Comparison of ENCODE assay signal across 30 cellular contexts in the genomic region with DNA sequence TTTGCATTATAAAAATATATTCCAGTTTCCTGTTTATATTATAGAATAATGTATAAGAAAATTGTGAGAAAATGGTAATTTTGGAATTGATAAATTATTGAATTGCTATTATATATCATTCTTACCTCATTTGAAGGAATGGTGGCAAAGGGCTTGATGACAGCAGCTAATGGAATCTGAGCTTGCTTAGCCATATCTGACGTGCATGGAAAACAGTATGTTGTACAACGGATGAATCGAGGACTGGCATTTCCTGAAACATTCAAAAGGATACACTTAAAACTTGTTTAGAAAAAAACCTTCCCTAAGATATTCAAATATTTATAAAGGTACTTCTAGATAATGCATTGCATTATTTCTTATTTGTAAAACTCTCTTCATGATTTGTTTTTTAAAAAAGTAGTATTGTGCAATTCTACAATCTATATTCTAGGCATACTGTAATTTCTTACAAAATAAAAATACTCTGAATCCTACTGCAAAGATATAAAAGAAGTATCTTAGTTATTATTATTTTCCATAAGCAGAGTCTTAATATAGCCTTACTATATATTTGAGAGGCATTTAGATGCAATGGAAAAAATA. TPM values are rescaled to one million over a fixed set of nuclear protein-coding genes. Genes with fewer than 3 reads are reported as not detected.
DNase-seq lines count a peak whose midpoint lies in the region; ATAC-seq and TF ChIP-seq lines count a peak whose summit lies in the region.
"Had no signal": no experiment of that assay in that cellular context is flagged by ENCODE, and none has a peak within 500 bp of the region (broad histone marks: within the 10 kb centered on the region; RNA-seq: fewer than 3 reads in every experiment).

No MANE protein-coding gene starts in this region.

- peaks cover 40% of the 10 kb centered on the region for H3K36me3 Mint-ChIP-seq in activated CD4-positive, alpha-beta T cell treated with anti-CD3 and anti-CD28 coated beads, Interleukin-2, amount 10 ng/mL, durations not matched to agents 24 days and 14 days (ENCODE audit: low read depth)
- H3K36me3 Mint-ChIP-seq in activated CD4-positive, alpha-beta memory T cell treated with anti-CD3 and anti-CD28 coated beads, Interleukin-2, amount 10 ng/mL, durations not matched to agents 7 days and 5 days (ENCODE audit: low read depth), result peaks cover 45% of the 10 kb centered on the region

- no peaks in the 10 kb centered on the region for H3K9me3 Mint-ChIP-seq in activated CD4-positive, alpha-beta T cell treated with anti-CD3 and anti-CD28 coated beads, Interleukin-2, amount 10 ng/mL, durations not matched to agents 24 days and 14 days
- H3K9me3 Mint-ChIP-seq in activated CD4-positive, alpha-beta memory T cell treated with anti-CD3 and anti-CD28 coated beads, Interleukin-2, amount 10 ng/mL, durations not matched to agents 7 days and 5 days, result no peaks in the 10 kb centered on the region
- H3K9me3 Mint-ChIP-seq: activated CD4-positive, alpha-beta T cell treated with anti-CD3 and anti-CD28 coated beads, Interleukin-2, amount 10 ng/mL, durations not matched to agents 7 days and 5 days; activated T-cell treated with anti-CD3 and anti-CD28 coated beads, Interleukin-2, amount 50 U/mL, for 4 hours; CD4-positive, alpha-beta T cell; naive B cell had no signal

- peaks cover 70% of the 10 kb centered on the region for H3K36me3 ChIP-seq in brain microvascular endothelial cell (replicated peaks)

- peak overlapping the region; percentile 44 for H3K27ac ChIP-seq in brain microvascular endothelial cell
- H3K27ac ChIP-seq: 22Rv1, body of pancreas, neutrophil, sigmoid colon, transverse colon had no signal

- DNase-seq in activated CD4-positive, alpha-beta T cell treated with anti-CD3 and anti-CD28 coated beads, Interleukin-2, amount 10 ng/mL, durations not matched to agents 24 days and 14 days, result peak; percentile 11
- no peak for DNase-seq in activated CD4-positive, alpha-beta T cell treated with anti-CD3 and anti-CD28 coated beads, Interleukin-2, amount 50 U/mL, for 48 hours
- DNase-seq in brain microvascular endothelial cell (peak; percentile 66), fibroblast of the aortic adventitia (ENCODE audit: low read depth) (peak; percentile 43)
- no peak for DNase-seq in activated CD8-positive, alpha-beta memory T cell treated with anti-CD3 and anti-CD28 coated beads for 24 hours
- DNase-seq in activated CD4-positive, alpha-beta memory T cell treated with anti-CD3 and anti-CD28 coated beads, Interleukin-2, amount 10 ng/mL, durations not matched to agents 7 days and 5 days, result no peak
- DNase-seq: activated CD4-positive, alpha-beta T cell treated with anti-CD3 and anti-CD28 coated beads, Interleukin-2, amount 10 ng/mL, durations not matched to agents 7 days and 5 days; activated CD8-positive, alpha-beta memory T cell treated with anti-CD3 and anti-CD28 coated beads, Interleukin-2, amount 10 ng/mL, durations not matched to agents 7 days and 5 days; activated T-cell treated with anti-CD3 and anti-CD28 coated beads, Interleukin-2, amount 50 U/mL, for 4 hours; body of pancreas; CD4-positive, alpha-beta T cell; DMS79 treated with DMSO at 0.1 percent for 48 hours; KG1; kidney; midbrain; naive B cell; NCI-H1092 treated with DMSO at 0.1 percent for 48 hours; NCI-H187; NCI-H510A treated with DMSO at 0.1 percent for 48 hours; sigmoid colon; SK-N-SH; stimulated activated CD4-positive, alpha-beta T cell treated with anti-CD3 and anti-CD28 coated beads, Interleukin-4, amount 100 ng/mL, for 24 hours; transverse colon had no signal

- in situ Hi-C loops in brain microvascular endothelial cell (cut with HindIII; ENCODE audit: low pct_ligation_motif_present, low sequenced_read_pairs), result no loop called here

- no peaks in the 10 kb centered on the region for H3K27me3 ChIP-seq in brain microvascular endothelial cell (replicated peaks)
- H3K27me3 ChIP-seq: body of pancreas, neutrophil, sigmoid colon, transverse colon had no signal

- no peaks in the 10 kb centered on the region for H3K27me3 Mint-ChIP-seq in activated CD4-positive, alpha-beta T cell treated with anti-CD3 and anti-CD28 coated beads, Interleukin-2, amount 10 ng/mL, durations not matched to agents 24 days and 14 days
- no peaks in the 10 kb centered on the region for H3K27me3 Mint-ChIP-seq in activated CD4-positive, alpha-beta memory T cell treated with anti-CD3 and anti-CD28 coated beads, Interleukin-2, amount 10 ng/mL, durations not matched to agents 7 days and 5 days
- H3K27me3 Mint-ChIP-seq: activated CD4-positive, alpha-beta T cell treated with anti-CD3 and anti-CD28 coated beads, Interleukin-2, amount 10 ng/mL, durations not matched to agents 7 days and 5 days; activated CD8-positive, alpha-beta memory T cell treated with anti-CD3 and anti-CD28 coated beads, Interleukin-2, amount 10 ng/mL, durations not matched to agents 7 days and 5 days; CD4-positive, alpha-beta T cell; naive B cell; progenitor cell of endocrine pancreas had no signal

- H3K27ac Mint-ChIP-seq in activated CD4-positive, alpha-beta T cell treated with anti-CD3 and anti-CD28 coated beads, Interleukin-2, amount 10 ng/mL, durations not matched to agents 24 days and 14 days, result no peak overlapping the region
- no peak overlapping the region for H3K27ac Mint-ChIP-seq in activated CD4-positive, alpha-beta memory T cell treated with anti-CD3 and anti-CD28 coated beads, Interleukin-2, amount 10 ng/mL, durations not matched to agents 7 days and 5 days
- H3K27ac Mint-ChIP-seq: activated CD4-positive, alpha-beta T cell treated with anti-CD3 and anti-CD28 coated beads, Interleukin-2, amount 10 ng/mL, durations not matched to agents 7 days and 5 days; activated CD8-positive, alpha-beta memory T cell treated with anti-CD3 and anti-CD28 coated beads, Interleukin-2, amount 10 ng/mL, durations not matched to agents 7 days and 5 days; CD4-positive, alpha-beta T cell; progenitor cell of endocrine pancreas; WTC11 had no signal

- H3K4me1 Mint-ChIP-seq in activated CD4-positive, alpha-beta T cell treated with anti-CD3 and anti-CD28 coated beads, Interleukin-2, amount 10 ng/mL, durations not matched to agents 24 days and 14 days, result no peaks in the 10 kb centered on the region
- no peaks in the 10 kb centered on the region for H3K4me1 Mint-ChIP-seq in activated CD4-positive, alpha-beta memory T cell treated with anti-CD3 and anti-CD28 coated beads, Interleukin-2, amount 10 ng/mL, durations not matched to agents 7 days and 5 days
- H3K4me1 Mint-ChIP-seq: activated CD4-positive, alpha-beta T cell treated with anti-CD3 and anti-CD28 coated beads, Interleukin-2, amount 10 ng/mL, durations not matched to agents 7 days and 5 days; activated CD8-positive, alpha-beta memory T cell treated with anti-CD3 and anti-CD28 coated beads, Interleukin-2, amount 10 ng/mL, durations not matched to agents 7 days and 5 days; naive B cell had no signal

- CTCF ChIA-PET in activated CD4-positive, alpha-beta memory T cell treated with anti-CD3 and anti-CD28 coated beads, Interleukin-2, amount 10 ng/mL, durations not matched to agents 7 days and 5 days (lab: Charles Lee), result no interaction called here

- intact Hi-C loops in activated CD4-positive, alpha-beta T cell treated with anti-CD3 and anti-CD28 coated beads, Interleukin-2, amount 10 ng/mL, durations not matched to agents 24 days and 14 days (cut with micrococcal nuclease), result no loop called here

- TF ChIP-seq CTCF in brain microvascular endothelial cell (IDR thresholded peaks at IDR 0.05; ENCODE audit: low read depth, low read length, missing control alignments) (no peak), fibroblast of the aortic adventitia (IDR thresholded peaks at IDR 0.05; ENCODE audit: insufficient read depth, low read length) (no peak)

- ATAC-seq in GM21576 (IDR thresholded peaks at IDR 0.05; ENCODE audit: unreplicated experiment) (no peak), HG03025 (IDR thresholded peaks at IDR 0.05; ENCODE audit: low FRiP score, unreplicated experiment) (no peak)
- ATAC-seq: activated CD8-positive, alpha-beta memory T cell treated with anti-CD3 and anti-CD28 coated beads, Interleukin-2, amount 10 ng/mL, durations not matched to agents 7 days and 5 days; activated T-cell treated with anti-CD3 and anti-CD28 coated beads, Interleukin-2, amount 50 U/mL, for 4 hours; body of pancreas; Right ventricle myocardium inferior had no signal

- no peak overlapping the region for H3K4me3 ChIP-seq in brain microvascular endothelial cell (ENCODE audit: low read depth, low read length)
- no peak overlapping the region for H3K4me3 ChIP-seq in fibroblast of the aortic adventitia (ENCODE audit: low read depth, low read length)
- H3K4me3 ChIP-seq: body of pancreas, sigmoid colon, transverse colon had no signal

- POLR2A ChIA-PET in activated CD4-positive, alpha-beta memory T cell treated with anti-CD3 and anti-CD28 coated beads, Interleukin-2, amount 10 ng/mL, durations not matched to agents 7 days and 5 days (lab: Charles Lee), result no interaction called here

- no peak overlapping the region for H3K4me3 Mint-ChIP-seq in activated CD4-positive, alpha-beta T cell treated with anti-CD3 and anti-CD28 coated beads, Interleukin-2, amount 10 ng/mL, durations not matched to agents 24 days and 14 days
- H3K4me3 Mint-ChIP-seq in activated CD4-positive, alpha-beta memory T cell treated with anti-CD3 and anti-CD28 coated beads, Interleukin-2, amount 10 ng/mL, durations not matched to agents 7 days and 5 days, result no peak overlapping the region
- H3K4me3 Mint-ChIP-seq: activated CD4-positive, alpha-beta T cell treated with anti-CD3 and anti-CD28 coated beads, Interleukin-2, amount 10 ng/mL, durations not matched to agents 7 days and 5 days; activated CD8-positive, alpha-beta memory T cell treated with anti-CD3 and anti-CD28 coated beads, Interleukin-2, amount 10 ng/mL, durations not matched to agents 7 days and 5 days; activated T-cell treated with anti-CD3 and anti-CD28 coated beads, Interleukin-2, amount 50 U/mL, for 4 hours; CD4-positive, alpha-beta T cell; naive B cell; WTC11 had no signal

RNA-seq across cellular contexts. Expression of a gene that starts 38.3 kb away (rescaled TPM):
- total RNA-seq in activated CD4-positive, alpha-beta T cell treated with anti-CD3 and anti-CD28 coated beads, Interleukin-2, amount 10 ng/mL, durations not matched to agents 24 days and 14 days, result 43.9 and 45.3 TPM in 2 replicates
- 30.1 and 149 TPM in 2 replicates for total RNA-seq in fibroblast of the aortic adventitia (ENCODE audit: low replicate concordance)
- 10 to 100 TPM; 59.9 to 62.8 TPM for total RNA-seq in activated CD4-positive, alpha-beta memory T cell treated with anti-CD3 and anti-CD28 coated beads, Interleukin-2, amount 10 ng/mL, durations not matched to agents 7 days and 5 days

Comparison
In these comparisons a context has a peak if more than half of its experiments do, and no peak if none do; other contexts are left out.
1. DNase-seq: peak in activated CD4-positive, alpha-beta T cell treated with anti-CD3 and anti-CD28 coated beads, Interleukin-2, amount 10 ng/mL, durations not matched to agents 24 days and 14 days (single experiment), brain microvascular endothelial cell (single experiment) and fibroblast of the aortic adventitia (single experiment); none in activated CD4-positive, alpha-beta T cell treated with anti-CD3 and anti-CD28 coated beads, Interleukin-2, amount 50 U/mL, for 48 hours (0 of 2), activated CD8-positive, alpha-beta memory T cell treated with anti-CD3 and anti-CD28 coated beads for 24 hours (single experiment) and activated CD4-positive, alpha-beta memory T cell treated with anti-CD3 and anti-CD28 coated beads, Interleukin-2, amount 10 ng/mL, durations not matched to agents 7 days and 5 days (single experiment).